ENCODE assay signal across 36 cellular contexts in the genomic region with DNA sequence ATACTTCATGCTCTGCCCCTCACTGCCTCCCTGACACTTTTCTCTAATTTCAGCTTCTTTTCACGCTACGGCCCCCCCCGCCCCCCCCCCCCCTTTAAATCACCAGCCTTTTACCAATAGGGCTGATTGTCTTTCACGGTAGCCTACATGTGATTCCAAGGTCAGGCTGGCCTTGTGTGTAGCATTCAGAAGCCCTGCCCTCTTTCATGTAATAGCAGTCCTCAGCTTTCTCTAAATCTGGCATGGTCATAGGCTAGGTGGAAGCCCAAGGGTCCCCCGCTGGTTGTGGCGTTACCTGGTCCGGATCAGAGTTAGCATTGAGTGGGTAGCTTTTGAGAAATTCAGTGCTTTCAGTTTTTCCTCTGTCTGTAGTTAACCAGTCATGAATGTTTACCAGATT.
"Had no signal": no experiment of that assay in that cellular context is flagged by ENCODE, and none has a peak within 500 bp of the region (broad histone marks: within the 10 kb centered on the region; RNA-seq: fewer than 3 reads in every experiment).

No MANE protein-coding gene starts in this region.

- ATAC-seq: activated CD8-positive, alpha-beta memory T cell treated with anti-CD3 and anti-CD28 coated beads, Interleukin-2, amount 10 ng/mL, durations not matched to agents 7 days and 5 days; activated T-cell treated with anti-CD3 and anti-CD28 coated beads, Interleukin-2, amount 50 U/mL, for 72 hours; activated T-helper 17 cell treated with anti-CD3 and anti-CD28 coated beads, Interleukin-2, amount 50 U/mL, for 72 hours; K562; Panc1; SK-N-SH treated with all-trans-retinoic acid at 6 μM for 48 hours; T-cell had no signal

- H3K36me3 Mint-ChIP-seq: activated CD8-positive, alpha-beta memory T cell treated with anti-CD3 and anti-CD28 coated beads, Interleukin-2, amount 10 ng/mL, durations not matched to agents 7 days and 5 days; activated naive CD8-positive, alpha-beta T cell treated with anti-CD3 and anti-CD28 coated beads for 36 hours had no signal

- H3K4me1 Mint-ChIP-seq: activated CD4-positive, alpha-beta memory T cell treated with anti-CD3 and anti-CD28 coated beads, Interleukin-2, amount 10 ng/mL, durations not matched to agents 7 days and 5 days; activated CD8-positive, alpha-beta memory T cell treated with anti-CD3 and anti-CD28 coated beads, Interleukin-2, amount 10 ng/mL, durations not matched to agents 7 days and 5 days; activated naive CD8-positive, alpha-beta T cell treated with anti-CD3 and anti-CD28 coated beads for 36 hours; activated T-helper 17 cell treated with anti-CD3 and anti-CD28 coated beads, Interleukin-2, amount 50 U/mL, for 72 hours; central memory CD8-positive, alpha-beta T cell; T-cell had no signal

- H3K27me3 ChIP-seq: cardiac muscle cell had no signal

- DNase-seq: activated CD4-positive, alpha-beta memory T cell treated with anti-CD3 and anti-CD28 coated beads, Interleukin-2, amount 10 ng/mL, durations not matched to agents 7 days and 5 days; activated CD4-positive, alpha-beta T cell treated with anti-CD3 and anti-CD28 coated beads for 1 hour; activated CD4-positive, alpha-beta T cell treated with anti-CD3 and anti-CD28 coated beads for 48 hours; activated CD4-positive, CD25-positive, alpha-beta regulatory T cell; activated CD8-positive, alpha-beta memory T cell treated with anti-CD3 and anti-CD28 coated beads for 24 hours; activated CD8-positive, alpha-beta memory T cell treated with anti-CD3 and anti-CD28 coated beads, Interleukin-2, amount 10 ng/mL, durations not matched to agents 7 days and 5 days; activated CD8-positive, alpha-beta memory T cell treated with anti-CD3 and anti-CD28 coated beads, Interleukin-2, amount 50 U/mL, for 48 hours; activated effector memory CD4-positive, alpha-beta T cell treated with anti-CD3 and anti-CD28 coated beads, Interleukin-2, amount 50 U/mL, for 16 hours; activated naive CD4-positive, alpha-beta T cell; activated naive CD4-positive, alpha-beta T cell treated with anti-CD3 and anti-CD28 coated beads, Interleukin-2, amount 50 U/mL, for 16 hours; activated naive CD8-positive, alpha-beta T cell treated with anti-CD3 and anti-CD28 coated beads for 36 hours; activated T-cell treated with anti-CD3 and anti-CD28 coated beads, Interleukin-2, amount 50 U/mL, for 1 hour; activated T-cell treated with anti-CD3 and anti-CD28 coated beads, Interleukin-2, amount 50 U/mL, for 72 hours; amniotic stem cell; aorta; NCI-H1092 treated with DMSO at 0.1 percent for 48 hours; NCI-H1417; NCI-H146; NCI-H187; NCI-H2029 treated with DMSO at 0.1 percent for 48 hours; NCI-H2107; NCI-H2171; NCI-H226; NCI-H446 treated with DMSO at 0.1 percent for 48 hours; NCI-H524; SIG-M5; T-cell; T-helper 2 cell; T-helper 9 cell had no signal

- H3K4me3 Mint-ChIP-seq: activated CD4-positive, alpha-beta memory T cell treated with anti-CD3 and anti-CD28 coated beads, Interleukin-2, amount 10 ng/mL, durations not matched to agents 7 days and 5 days; activated CD8-positive, alpha-beta memory T cell treated with anti-CD3 and anti-CD28 coated beads, Interleukin-2, amount 10 ng/mL, durations not matched to agents 7 days and 5 days; activated naive CD8-positive, alpha-beta T cell treated with anti-CD3 and anti-CD28 coated beads for 36 hours; activated T-cell treated with anti-CD3 and anti-CD28 coated beads, Interleukin-2, amount 50 U/mL, for 72 hours; activated T-helper 17 cell treated with anti-CD3 and anti-CD28 coated beads, Interleukin-2, amount 50 U/mL, for 72 hours; central memory CD8-positive, alpha-beta T cell; T-cell had no signal

- H3K27ac ChIP-seq: cardiac muscle cell, VCaP had no signal

- H3K4me3 ChIP-seq: cardiac muscle cell, K562 had no signal

- H3K27ac Mint-ChIP-seq: activated CD4-positive, alpha-beta memory T cell treated with anti-CD3 and anti-CD28 coated beads, Interleukin-2, amount 10 ng/mL, durations not matched to agents 7 days and 5 days; activated CD8-positive, alpha-beta memory T cell treated with anti-CD3 and anti-CD28 coated beads, Interleukin-2, amount 10 ng/mL, durations not matched to agents 7 days and 5 days; activated naive CD8-positive, alpha-beta T cell treated with anti-CD3 and anti-CD28 coated beads for 36 hours; activated T-cell treated with anti-CD3 and anti-CD28 coated beads, Interleukin-2, amount 50 U/mL, for 72 hours; activated T-helper 17 cell treated with anti-CD3 and anti-CD28 coated beads, Interleukin-2, amount 50 U/mL, for 72 hours; T-cell had no signal

- H3K27me3 Mint-ChIP-seq: activated CD8-positive, alpha-beta memory T cell treated with anti-CD3 and anti-CD28 coated beads, Interleukin-2, amount 10 ng/mL, durations not matched to agents 7 days and 5 days; activated naive CD8-positive, alpha-beta T cell treated with anti-CD3 and anti-CD28 coated beads for 36 hours; activated T-helper 17 cell treated with anti-CD3 and anti-CD28 coated beads, Interleukin-2, amount 50 U/mL, for 72 hours; T-cell had no signal

- H3K9me3 Mint-ChIP-seq: activated CD4-positive, alpha-beta memory T cell treated with anti-CD3 and anti-CD28 coated beads, Interleukin-2, amount 10 ng/mL, durations not matched to agents 7 days and 5 days; activated naive CD8-positive, alpha-beta T cell treated with anti-CD3 and anti-CD28 coated beads for 36 hours; activated T-cell treated with anti-CD3 and anti-CD28 coated beads, Interleukin-2, amount 50 U/mL, for 72 hours; activated T-helper 17 cell treated with anti-CD3 and anti-CD28 coated beads, Interleukin-2, amount 50 U/mL, for 72 hours; central memory CD8-positive, alpha-beta T cell; T-cell had no signal
